8 cellular contexts compared by ENCODE assay signal in genomic region chr9:89593776-89594427, GRCh38. TPM values are rescaled to one million over a fixed set of nuclear protein-coding genes. Genes with fewer than 3 reads are reported as not detected.
A peak's percentile ranks its signal among the peaks of the same experiment; 100 is the strongest.
DNase-seq lines count a peak whose midpoint lies in the region; ATAC-seq, FAIRE-seq and TF ChIP-seq lines count a peak whose summit lies in the region.

No MANE protein-coding gene starts in this region.

- peak overlapping the region; percentile 54 for H3K4me2 ChIP-seq in OCI-LY3 (ENCODE audit: low read length)

- no peak overlapping the region for H3K4me3 ChIP-seq in OCI-LY3 (ENCODE audit: low read length)
- no peak overlapping the region for H3K4me3 ChIP-seq in fibroblast of the aortic adventitia (ENCODE audit: low read depth, low read length)

- H3K9ac ChIP-seq in OCI-LY3 (ENCODE audit: low read length) = no peak overlapping the region

- no peak for TF ChIP-seq POLR2A in H54 (IDR thresholded peaks at IDR 0.05; ENCODE audit: low read depth, low read length)

- TF ChIP-seq CTCF in OCI-LY3 (IDR thresholded peaks at IDR 0.05; ENCODE audit: low read depth, low read length) = peak; percentile 86
- peak; percentile 61 for TF ChIP-seq CTCF in fibroblast of the aortic adventitia (IDR thresholded peaks at IDR 0.05; ENCODE audit: insufficient read depth, low read length)

- H3K4me1 ChIP-seq in OCI-LY3 (ENCODE audit: low read length) = no peaks in the 10 kb centered on the region

- peaks cover 39% of the 10 kb centered on the region for H3K27me3 ChIP-seq in OCI-LY3 (ENCODE audit: low read depth, low read length)

- H3K27ac ChIP-seq in OCI-LY3 (ENCODE audit: low read length) = no peak overlapping the region

- no peaks in the 10 kb centered on the region for H3K9me3 ChIP-seq in OCI-LY3 (ENCODE audit: insufficient read depth, low read length)

- peak overlapping the region; percentile 52; the same call in 1 of the 2 replicates for H2AFZ ChIP-seq in OCI-LY3 (ENCODE audit: low read depth, low read length)

- no peaks in the 10 kb centered on the region for H4K20me1 ChIP-seq in OCI-LY3 (ENCODE audit: insufficient read depth, low read length)

- no peak for FAIRE-seq in H54 (lab: Jason Lieb, UNC)

- ATAC-seq in HG02588 (IDR thresholded peaks at IDR 0.05; ENCODE audit: unreplicated experiment) = no peak

- DNase-seq in CD1c-positive myeloid dendritic cell (ENCODE audit: extremely low spot score) (peak; percentile 65), H54 (ENCODE audit: insufficient read length, low spot score) (peak; percentile 86), activated T-cell treated with anti-CD3 and anti-CD28 coated beads for 1 hour (ENCODE audit: low read depth) (peak; percentile 32), fibroblast of the aortic adventitia (ENCODE audit: low read depth) (peak; percentile 22), retina (peak; percentile 56), posterior vena cava (ENCODE audit: low spot score) (no peak)

- intact Hi-C loops in posterior vena cava (cut with DNase I) = loop anchor here in 1 of 2 donors (10.0 kb wide), 1 partner anchor 1281 kb away; no protein-coding TSS in a partner anchor

- no peaks in the 10 kb centered on the region for H3K36me3 ChIP-seq in OCI-LY3 (replicated peaks; ENCODE audit: low read depth, low read length)

- no peaks in the 10 kb centered on the region for H3K79me2 ChIP-seq in OCI-LY3 (ENCODE audit: low read length)

RNA-seq across cellular contexts. Expression of gene GADD45G, which starts 10.9 kb away (rescaled TPM):
- total RNA-seq in fibroblast of the aortic adventitia (ENCODE audit: low replicate concordance) (0.36 and 6.1 TPM in 2 replicates), posterior vena cava (10 to 100 TPM in 1 of 2 donors, 1 to 10 TPM in 1; 9.2 to 20.7 TPM)
